7 cellular contexts compared by ENCODE assay signal in the genomic region with DNA sequence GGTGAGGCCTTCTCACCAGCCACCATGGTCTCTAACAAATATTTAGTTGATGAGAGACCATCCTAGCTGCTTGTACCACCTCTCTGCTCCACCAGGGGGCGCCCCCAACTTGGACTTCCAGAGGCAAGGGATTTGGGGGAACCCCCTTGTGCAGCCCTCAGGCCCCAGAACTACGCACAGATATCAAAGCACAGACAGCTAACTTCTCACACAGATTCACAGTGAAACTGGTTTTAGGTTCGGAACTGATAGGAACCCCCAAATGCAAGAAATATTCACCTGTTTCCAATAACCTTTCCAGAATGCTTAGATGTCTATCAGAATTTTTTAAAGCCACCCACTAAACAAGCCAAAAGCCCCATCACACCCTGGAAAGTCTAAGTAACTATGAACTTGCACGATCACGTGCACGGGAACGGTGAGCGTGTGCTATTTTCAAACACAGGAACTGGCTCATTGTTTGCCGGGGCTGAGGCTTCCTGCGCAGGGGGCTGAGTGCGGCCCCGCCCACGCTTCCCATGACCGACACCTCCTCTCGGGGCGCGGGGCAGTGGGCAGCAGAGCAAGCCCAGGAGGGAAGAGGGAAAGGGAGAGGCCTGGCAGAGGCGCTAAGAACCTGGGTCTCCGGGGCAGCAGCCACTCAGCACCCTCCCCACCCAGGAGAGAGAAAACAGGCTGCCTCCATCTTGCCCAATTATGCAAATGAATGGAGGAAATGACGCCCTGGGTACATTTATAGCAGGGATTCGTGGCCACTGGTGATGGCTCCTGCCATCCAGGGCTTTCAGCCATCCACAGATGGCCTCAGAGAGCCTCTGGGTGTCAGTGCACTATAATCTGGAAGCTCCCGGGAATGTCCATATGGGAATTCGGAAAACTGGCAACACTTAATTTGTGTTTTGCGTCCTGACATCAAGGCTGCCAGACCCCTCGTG.
A peak's percentile ranks its signal among the peaks of the same experiment; 100 is the strongest.
DNase-seq lines count a peak whose midpoint lies in the region; ATAC-seq, FAIRE-seq and TF ChIP-seq lines count a peak whose summit lies in the region.

No MANE protein-coding gene starts in this region.

- peak; percentile 56 for ATAC-seq in HG02588 (IDR thresholded peaks at IDR 0.05; ENCODE audit: unreplicated experiment)

- peak; percentile 96 for FAIRE-seq in GM12891 (lab: Jason Lieb, UNC)

- H3K9ac ChIP-seq in skeletal muscle tissue (ENCODE audit: low read depth in 1 of 3, low read length in 3 of 3) = peak overlapping the region; percentile 5 to 65 (median 34)

- no peaks in the 10 kb centered on the region for H3K27me3 ChIP-seq in skeletal muscle tissue (ENCODE audit: control insufficient read depth in 3 of 3, insufficient read depth in 3 of 3, low read length in 3 of 3)

- H3K4me3 ChIP-seq in astrocyte of the cerebellum (ENCODE audit: low read depth, low read length) = no peak overlapping the region
- peak overlapping the region; percentile 54 to 68 (median 63) for H3K4me3 ChIP-seq in skeletal muscle tissue (ENCODE audit: low read length in 3 of 3)

- DNase-seq in GM12891 (ENCODE audit: insufficient read length, low spot score) (peak; percentile 68), NCI-H1092 (lab: John Stamatoyannopoulos, UW) (peak; percentile 36), T-helper 22 cell (ENCODE audit: low read depth) (peak; percentile 81), astrocyte of the cerebellum (ENCODE audit: low read depth) (peak; percentile 44), hippocampal formation (lab: John Stamatoyannopoulos, UW) (peak; percentile 26 to 71)

- H3K4me1 ChIP-seq in skeletal muscle tissue (ENCODE audit: control insufficient read depth in 3 of 3, insufficient read depth in 3 of 3, low read length in 3 of 3) = peaks cover 29 to 41% (median 39%) of the 10 kb centered on the region in 3 donors

- in situ Hi-C loops in astrocyte of the cerebellum (cut with HindIII; ENCODE audit: low sequenced_read_pairs) = no loop called here

- H3K36me3 ChIP-seq in skeletal muscle tissue (ENCODE audit: control insufficient read depth in 3 of 3, insufficient read depth in 3 of 3, low read length in 3 of 3) = peaks cover 0 to 3% (median 0%) of the 10 kb centered on the region in 3 donors

- no peaks in the 10 kb centered on the region for H3K9me3 ChIP-seq in skeletal muscle tissue (ENCODE audit: control insufficient read depth in 3 of 3, low read length in 3 of 3)

- peak overlapping the region; percentile 81 for H3K27ac ChIP-seq in skeletal muscle tissue (ENCODE audit: low read depth, low read length)

- TF ChIP-seq CTCF in astrocyte of the cerebellum (IDR thresholded peaks at IDR 0.05; ENCODE audit: low read depth, low read length, missing control alignments) = peak; percentile 95

- TF ChIP-seq POLR2A in GM12891 (IDR thresholded peaks at IDR 0.05; ENCODE audit: low read depth, low read length) = no peak

TF ChIP-seq in GM12891, 5 proteins besides CTCF, POLR2A, EP300 and RAD21:
- TF ChIP-seq TAF1 (IDR thresholded peaks at IDR 0.05; ENCODE audit: low read depth, low read length) = no peak
- TF ChIP-seq POU2F2 (IDR thresholded peaks at IDR 0.05; ENCODE audit: low read depth, low read length) = peak; percentile 98
- TF ChIP-seq PAX5 (IDR thresholded peaks at IDR 0.05; ENCODE audit: insufficient read depth, low read length, severe bottlenecking) = peak; percentile 27
- peak; percentile 38; the same call in 1 of the 2 replicates for TF ChIP-seq POLR2AphosphoS5 (IDR thresholded peaks at IDR 0.05; ENCODE audit: low read depth, low read length)
- TF ChIP-seq SPI1 (IDR thresholded peaks at IDR 0.05; ENCODE audit: low read depth, low read length) = peak; percentile 44
